24 cellular contexts compared by ENCODE assay signal in genomic region chr19:2408247-2408646, GRCh38. TPM values are rescaled to one million over a fixed set of nuclear protein-coding genes. Genes with fewer than 3 reads are reported as not detected.
DNase-seq lines count a peak whose midpoint lies in the region; ATAC-seq, FAIRE-seq and TF ChIP-seq lines count a peak whose summit lies in the region.
"Had no signal": no experiment of that assay in that cellular context is flagged by ENCODE, and none has a peak within 500 bp of the region (broad histone marks: within the 10 kb centered on the region; RNA-seq: fewer than 3 reads in every experiment).

No MANE protein-coding gene starts in this region.

- TF ChIP-seq POLR2A in K562 (conservative IDR thresholded peaks at IDR 0.05) (no peak), prostate gland (IDR thresholded peaks at IDR 0.05) (no peak)

- H3K9me3 ChIP-seq in Panc1 (ENCODE audit: control insufficient read depth, insufficient read depth, low read depth, low read length) = no peaks in the 10 kb centered on the region
- H3K9me3 ChIP-seq in K562 (replicated peaks; ENCODE audit: control insufficient read depth, insufficient read depth, low read depth, low read length) = no peaks in the 10 kb centered on the region; the same call in 1 of the 2 replicates
- H3K9me3 ChIP-seq in prostate gland = no peaks in the 10 kb centered on the region
- H3K9me3 ChIP-seq in WERI-Rb-1 (ENCODE audit: severe bottlenecking) = peaks cover 3% of the 10 kb centered on the region
- H3K9me3 ChIP-seq: A549 had no signal

- H3K9ac ChIP-seq in K562 (ENCODE audit: insufficient read depth in 1 of 2, low read depth in 2 of 2, low read length in 2 of 2) = peak overlapping the region in 1 of 2 experiments; percentile 50; a peak in 1 of 4 replicates
- H3K9ac ChIP-seq: BLaER1 treated with 17β-estradiol and CSF1 and Interleukin-3, amounts not matched to agents 10 nM and 100 nM had no signal

- intact Hi-C loops in Panc1 (cut with micrococcal nuclease; ENCODE audit: unreplicated experiment) = no loop called here
- intact Hi-C loops in K562 (cut with micrococcal nuclease) = no loop called here
- intact Hi-C loops in prostate gland (cut with DNase I) = no loop called here

- no peak for TF ChIP-seq RAD21 in K562 (CRISPR knock-in tag; conservative IDR thresholded peaks at IDR 0.05 in 1 of 2, IDR thresholded peaks at IDR 0.05 in 1 of 2)

- TF ChIP-seq CTCF in GM13976 (IDR thresholded peaks at IDR 0.05; ENCODE audit: borderline replicate concordance, control extremely low read depth, extremely low read depth, insufficient read depth, missing control alignments) (no peak), Panc1 (IDR thresholded peaks at IDR 0.05) (no peak), K562 (IDR thresholded peaks at IDR 0.05 in 2 of 3, conservative IDR thresholded peaks at IDR 0.05 in 1 of 3; ENCODE audit: insufficient read depth in 2 of 3, low read depth in 1 of 3, low read length in 3 of 3) (no peak), prostate gland (IDR thresholded peaks at IDR 0.05) (no peak), WERI-Rb-1 (IDR thresholded peaks at IDR 0.05; ENCODE audit: low read depth, low read length) (no peak)

- H2AFZ ChIP-seq in K562 (ENCODE audit: low read depth, low read length) = no peak overlapping the region
- H2AFZ ChIP-seq: GM23338 had no signal

- 59% methylated on average over 25 of the region's 25 CpGs for WGBS in K562 (ENCODE audit: insufficient coverage, low coverage, missing lambda C conversion rate)
- WGBS in prostate gland = 79% methylated on average over 25 of the region's 25 CpGs

- BruUV-seq in Panc1 (replicated peaks; lab: Mats Ljungman, UMichigan) (no TSS peak), K562 (replicated peaks; lab: Mats Ljungman, UMichigan) (no TSS peak)

- H4K20me1 ChIP-seq in K562 (replicated peaks; ENCODE audit: control insufficient read depth, insufficient read depth, low read length) = no peaks in the 10 kb centered on the region
- H4K20me1 ChIP-seq: BLaER1 treated with 17β-estradiol and CSF1 and Interleukin-3, amounts not matched to agents 10 nM and 100 nM had no signal

- ATAC-seq in Panc1 (peak; percentile 33; the same call in 1 of the 2 replicates), K562 (no peak)
- ATAC-seq: A549, GM23338 had no signal

- no peaks in the 10 kb centered on the region for H3K36me3 ChIP-seq in Panc1 (ENCODE audit: control insufficient read depth, insufficient read depth, low read length)
- H3K36me3 ChIP-seq in K562 (ENCODE audit: control insufficient read depth, insufficient read depth, low read length) = no peaks in the 10 kb centered on the region
- no peaks in the 10 kb centered on the region for H3K36me3 ChIP-seq in prostate gland
- no peaks in the 10 kb centered on the region for H3K36me3 ChIP-seq in WERI-Rb-1
- H3K36me3 ChIP-seq: BE2C; BLaER1 treated with 17β-estradiol and CSF1 and Interleukin-3, amounts not matched to agents 10 nM and 100 nM; HAP-1 had no signal

- H3K4me3 ChIP-seq in Panc1 (ENCODE audit: low read depth in 2 of 2, low read length in 2 of 2) (no peak overlapping the region), K562 (no peak overlapping the region), prostate gland (no peak overlapping the region), WERI-Rb-1 (ENCODE audit: low read depth, low read length) (no peak overlapping the region)
- H3K4me3 ChIP-seq: A549; BLaER1 treated with 17β-estradiol and CSF1 and Interleukin-3, amounts not matched to agents 10 nM and 100 nM; GM23338; HAP-1 had no signal

- H3K79me2 ChIP-seq in K562 (ENCODE audit: control insufficient read depth, insufficient read depth, low read length) = no peaks in the 10 kb centered on the region

- in situ Hi-C loops in GM13976 (cut with MboI; ENCODE audit: low sequenced_read_pairs, unreplicated experiment) = no loop called here
- in situ Hi-C loops in Panc1 (cut with HindIII; ENCODE audit: low pct_unique_long_range_greater_than_20kb, low sequenced_read_pairs) = no loop called here
- in situ Hi-C loops in K562 (cut with MboI) = no loop called here

- no peak for FAIRE-seq in K562 (lab: Jason Lieb, UNC)
- FAIRE-seq: A549, GM12892, GM19239 had no signal

- no peak overlapping the region for H3K4me2 ChIP-seq in K562 (ENCODE audit: insufficient read depth, low read length)
- H3K4me2 ChIP-seq: A549; BLaER1 treated with 17β-estradiol and CSF1 and Interleukin-3, amounts not matched to agents 10 nM and 100 nM; GM23338 had no signal

- no peaks in the 10 kb centered on the region for H3K4me1 ChIP-seq in Panc1 (ENCODE audit: control insufficient read depth, insufficient read depth, low read length)
- peaks cover 0 to 10% of the 10 kb centered on the region in 2 experiments; a peak in 2 of 5 replicates for H3K4me1 ChIP-seq in K562 (replicated peaks in 1 of 2; ENCODE audit: control insufficient read depth in 2 of 2, insufficient read depth in 2 of 2, low read length in 2 of 2)
- H3K4me1 ChIP-seq in prostate gland (replicated peaks) = no peaks in the 10 kb centered on the region
- H3K4me1 ChIP-seq: A549, BE2C, HAP-1 had no signal

- DNase-seq in GM13976 (ENCODE audit: low spot score) (peak; percentile 5), Panc1 (ENCODE audit: low read depth, low spot score) (no peak), K562 (ENCODE audit: extremely low read depth in 1 of 4, low spot score in 3 of 4) (no peak), prostate gland (ENCODE audit: low spot score) (no peak), WERI-Rb-1 (no peak), SW480 (ENCODE audit: low spot score) (no peak)
- DNase-seq in effector CD4-positive, alpha-beta T cell = no peak
- DNase-seq: 8988T; ACHN; AML-193; BE2C; CD4-positive, alpha-beta T cell; CD8-positive, alpha-beta memory T cell; DMS53; DMS79 treated with DMSO at 0.1 percent for 48 hours; GF-D8; HFFc6 had no signal

- H3K9me1 ChIP-seq in K562 (ENCODE audit: control insufficient read depth, insufficient read depth, low read length) = no peaks in the 10 kb centered on the region

- H3K27me3 ChIP-seq in Panc1 (ENCODE audit: control insufficient read depth, insufficient read depth, low read length) (no peaks in the 10 kb centered on the region), K562 (ENCODE audit: control insufficient read depth in 2 of 2, insufficient read depth in 2 of 2, low read length in 2 of 2) (peaks cover 0 to 4% of the 10 kb centered on the region in 2 experiments; a peak in 2 of 5 replicates), prostate gland (replicated peaks; ENCODE audit: insufficient read depth) (no peaks in the 10 kb centered on the region), WERI-Rb-1 (ENCODE audit: insufficient read depth, low read depth, severe bottlenecking) (no peaks in the 10 kb centered on the region)
- H3K27me3 ChIP-seq: BE2C; BLaER1 treated with 17β-estradiol and CSF1 and Interleukin-3, amounts not matched to agents 10 nM and 100 nM had no signal

- no peak for TF ChIP-seq EP300 in K562 (IDR thresholded peaks at IDR 0.05; ENCODE audit: low read length)

- no peak overlapping the region for H3K27ac ChIP-seq in Panc1 (ENCODE audit: low read length)
- no peak overlapping the region for H3K27ac ChIP-seq in K562 (ENCODE audit: extremely low read depth, low read depth, low read length)
- H3K27ac ChIP-seq in prostate gland = no peak overlapping the region
- no peak overlapping the region for H3K27ac ChIP-seq in WERI-Rb-1
- H3K27ac ChIP-seq: A549; BLaER1 treated with 17β-estradiol and CSF1 and Interleukin-3, amounts not matched to agents 10 nM and 100 nM had no signal

- CTCF ChIA-PET in Panc1 (lab: Charles Lee) = no interaction called here
- CTCF ChIA-PET in K562 (lab: Yijun Ruan, JAX; ENCODE audit: low intra/inter-chr PET ratio) = no interaction called here

- POLR2A ChIA-PET in Panc1 (lab: Charles Lee) (no interaction called here), K562 (lab: Yijun Ruan, JAX) (interaction anchor here (0.6 to 1.1 kb wide), 4 partner anchors 9 to 501 kb away, joined by 3 read pairs; no protein-coding TSS in a partner anchor)

RNA-seq across cellular contexts. Expression of gene TIMM13, which starts 19.1 kb away (rescaled TPM):
- total RNA-seq in Panc1 (2021; ENCODE audit: unreplicated experiment) = 128 TPM
- 172 TPM for polyA plus RNA-seq in Panc1 (2012; ENCODE audit: insufficient read length)
- total RNA-seq in K562 (2011; cell fraction: chromatin; rRNA removed; ENCODE audit: low replicate concordance) = 33.4 and 83.5 TPM in 2 replicates
- total RNA-seq in K562 (2011; cell fraction: nucleolus; rRNA removed) = 50.0 and 67.9 TPM in 2 replicates
- 30.1 and 33.7 TPM in 2 replicates for total RNA-seq in K562 (2011; cell fraction: nucleoplasm; rRNA removed)
- total RNA-seq in K562 (2014; rRNA removed) = 112 and 140 TPM in 2 replicates
- total RNA-seq in K562 (2014; rRNA removed; fragmentation: Illumina TruSeq; extraction: Trizol) = 13.8 and 18.7 TPM in 2 replicates
- 81.1 and 90.4 TPM in 2 replicates for total RNA-seq in K562 (2015; rRNA removed; fragmentation: Illumina TruSeq; extraction: Trizol)
- total RNA-seq in K562 (2021) = 215 and 235 TPM in 2 replicates
- polyA plus RNA-seq in K562 (2011; rRNA removed) = 35.0 and 50.3 TPM in 2 replicates
- 77.5 and 236 TPM in 2 replicates for polyA plus RNA-seq in K562 (2011; cell fraction: cytosol; rRNA removed)
- 41.8 and 63.1 TPM in 2 replicates for polyA plus RNA-seq in K562 (2011; cell fraction: nucleus; rRNA removed)
- 83.8 and 112 TPM in 2 replicates for polyA plus RNA-seq in K562 (2012)
- 20.3 and 68.0 TPM in 2 replicates for polyA plus RNA-seq in K562 (2014; fragmentation: Illumina TruSeq; extraction: Trizol)
- 10 to 100 TPM; 17.6 to 71.8 TPM for polyA plus RNA-seq in K562 (2014; fragmentation: Nextera tagmentation; extraction: Ambion mirVana)
- 105 and 132 TPM in 2 replicates for polyA plus RNA-seq in K562 (2014; rRNA removed)
- 4.1 and 9.6 TPM in 2 replicates for polyA minus RNA-seq in K562 (2011; rRNA and poly(A)+ RNA removed)
- 27.2 and 34.0 TPM in 2 replicates for polyA minus RNA-seq in K562 (2011; cell fraction: cytosol; rRNA and poly(A)+ RNA removed)
- 18.0 and 20.1 TPM in 2 replicates for polyA minus RNA-seq in K562 (2011; cell fraction: nucleus; rRNA and poly(A)+ RNA removed)
- total RNA-seq in prostate gland = 10 to 100 TPM; 52.0 to 52.3 TPM

RNA-seq across cellular contexts. Expression of gene TMPRSS9, which starts 48.2 kb away (rescaled TPM):
- total RNA-seq in Panc1 (2021; ENCODE audit: unreplicated experiment) = 0.23 TPM
- 0.33 TPM for polyA plus RNA-seq in Panc1 (2012; ENCODE audit: insufficient read length)
- total RNA-seq in K562 (2011; cell fraction: chromatin; rRNA removed; ENCODE audit: low replicate concordance) = 1.7 TPM in 1 of 2 replicates, not detected in the other
- 0.33 and 0.66 TPM in 2 replicates for total RNA-seq in K562 (2011; cell fraction: nucleolus; rRNA removed)
- total RNA-seq in K562 (2011; cell fraction: nucleoplasm; rRNA removed) = 0.15 TPM in 1 of 2 replicates, not detected in the other
- total RNA-seq in K562 (2014; rRNA removed) = not detected in 2 replicates
- not detected in 2 replicates for total RNA-seq in K562 (2014; rRNA removed; fragmentation: Illumina TruSeq; extraction: Trizol)
- total RNA-seq in K562 (2015; rRNA removed; fragmentation: Illumina TruSeq; extraction: Trizol) = not detected in 2 replicates
- 0.11 TPM in 1 of 2 replicates, not detected in the other for total RNA-seq in K562 (2021)
- 0.01 TPM in 1 of 2 replicates, not detected in the other for polyA plus RNA-seq in K562 (2011; rRNA removed)
- polyA plus RNA-seq in K562 (2011; cell fraction: cytosol; rRNA removed) = 0.03 TPM in 1 of 2 replicates, not detected in the other
- polyA plus RNA-seq in K562 (2011; cell fraction: nucleus; rRNA removed) = 0.04 and 0.24 TPM in 2 replicates
- polyA plus RNA-seq in K562 (2012) = 0.34 and 2.1 TPM in 2 replicates
- not detected in 2 replicates for polyA plus RNA-seq in K562 (2014; fragmentation: Illumina TruSeq; extraction: Trizol)
- not detected for polyA plus RNA-seq in K562 (2014; fragmentation: Nextera tagmentation; extraction: Ambion mirVana)
- polyA plus RNA-seq in K562 (2014; rRNA removed) = 0.03 TPM in 1 of 2 replicates, not detected in the other
- not detected in 2 replicates for polyA minus RNA-seq in K562 (2011; rRNA and poly(A)+ RNA removed)
- not detected in 2 replicates for polyA minus RNA-seq in K562 (2011; cell fraction: cytosol; rRNA and poly(A)+ RNA removed)
- 0.11 TPM in 1 of 2 replicates, not detected in the other for polyA minus RNA-seq in K562 (2011; cell fraction: nucleus; rRNA and poly(A)+ RNA removed)
- 1 to 10 TPM in 1 of 2 donors, under 1 TPM in 1; 0.14 to 2.2 TPM for total RNA-seq in prostate gland
- total RNA-seq: CD4-positive, alpha-beta T cell; CD8-positive, alpha-beta memory T cell; Daoy; HFFc6 had no signal
- polyA plus RNA-seq: CD8-positive, alpha-beta memory T cell had no signal

RNA-seq across cellular contexts. Expression of gene LMNB2, which starts 48.5 kb away (rescaled TPM):
- total RNA-seq in Panc1 (2021; ENCODE audit: unreplicated experiment) (159 TPM), K562 (2014; rRNA removed) (133 and 141 TPM in 2 replicates), K562 (2014; rRNA removed; fragmentation: Illumina TruSeq; extraction: Trizol) (46.8 and 52.9 TPM in 2 replicates), K562 (2015; rRNA removed; fragmentation: Illumina TruSeq; extraction: Trizol) (105 and 106 TPM in 2 replicates), K562 (2021) (98.3 and 123 TPM in 2 replicates), prostate gland (10 to 100 TPM; 28.5 to 39.1 TPM)
- 166 TPM for polyA plus RNA-seq in Panc1 (2012; ENCODE audit: insufficient read length)
- 40.1 and 85.1 TPM in 2 replicates for total RNA-seq in K562 (2011; cell fraction: chromatin; rRNA removed; ENCODE audit: low replicate concordance)
- total RNA-seq in K562 (2011; cell fraction: nucleolus; rRNA removed) = 40.9 and 42.2 TPM in 2 replicates
- 35.7 and 48.3 TPM in 2 replicates for total RNA-seq in K562 (2011; cell fraction: nucleoplasm; rRNA removed)
- polyA plus RNA-seq in K562 (2011; rRNA removed) (90.3 and 94.7 TPM in 2 replicates), K562 (2014; fragmentation: Illumina TruSeq; extraction: Trizol) (117 and 161 TPM in 2 replicates), K562 (2014; fragmentation: Nextera tagmentation; extraction: Ambion mirVana) (under 1 TPM; 0.48 to 0.71 TPM), K562 (2014; rRNA removed) (94.5 and 105 TPM in 2 replicates)
- polyA plus RNA-seq in K562 (2011; cell fraction: cytosol; rRNA removed) = 191 and 212 TPM in 2 replicates
- 59.1 and 76.5 TPM in 2 replicates for polyA plus RNA-seq in K562 (2011; cell fraction: nucleus; rRNA removed)
- polyA plus RNA-seq in K562 (2012) = 58.8 and 94.2 TPM in 2 replicates
- polyA minus RNA-seq in K562 (2011; rRNA and poly(A)+ RNA removed) = 57.4 and 85.2 TPM in 2 replicates
- polyA minus RNA-seq in K562 (2011; cell fraction: cytosol; rRNA and poly(A)+ RNA removed) = 48.5 and 69.4 TPM in 2 replicates
- polyA minus RNA-seq in K562 (2011; cell fraction: nucleus; rRNA and poly(A)+ RNA removed) = 10.8 and 13.6 TPM in 2 replicates
